ENCODE assay signal across 17 cellular contexts in genomic region chr5:1364211-1364610, GRCh38. TPM values are rescaled to one million over a fixed set of nuclear protein-coding genes. Genes with fewer than 3 reads are reported as not detected.
DNase-seq lines count a peak whose midpoint lies in the region; ATAC-seq and TF ChIP-seq lines count a peak whose summit lies in the region.
"Had no signal": no experiment of that assay in that cellular context is flagged by ENCODE, and none has a peak within 500 bp of the region (broad histone marks: within the 10 kb centered on the region; RNA-seq: fewer than 3 reads in every experiment).

No MANE protein-coding gene starts in this region.

- H2AFZ ChIP-seq in osteoblast (ENCODE audit: low read length): no peak overlapping the region

- no peaks in the 10 kb centered on the region for H3K36me3 Mint-ChIP-seq in nephron progenitor cell (ENCODE audit: low read depth)
- H3K36me3 Mint-ChIP-seq: CD4-positive, alpha-beta memory T cell; IgD-negative memory B cell had no signal

- TF ChIP-seq CTCF in osteoblast (IDR thresholded peaks at IDR 0.05; ENCODE audit: extremely low read depth, low read depth, low read length) (no peak), nephron progenitor cell (IDR thresholded peaks at IDR 0.05) (no peak)

- H3K27me3 ChIP-seq in BLaER1 treated with 17β-estradiol and CSF1 and Interleukin-3, amounts not matched to agents 10 nM and 100 nM: peaks cover 12 to 41% (median 24%) of the 10 kb centered on the region in 11 experiments; a peak in 20 of 22 replicates
- H3K27me3 ChIP-seq in H7 (ENCODE audit: control insufficient read depth, insufficient read depth, low read length): no peaks in the 10 kb centered on the region; the same call in 1 of the 2 replicates
- peaks cover 26% of the 10 kb centered on the region for H3K27me3 ChIP-seq in osteoblast (ENCODE audit: insufficient read depth, low read length)

- no peak overlapping the region for H3K9ac ChIP-seq in BLaER1 treated with 17β-estradiol and CSF1 and Interleukin-3, amounts not matched to agents 10 nM and 100 nM

- H3K36me3 ChIP-seq in BLaER1 treated with 17β-estradiol and CSF1 and Interleukin-3, amounts not matched to agents 10 nM and 100 nM: no peaks in the 10 kb centered on the region
- no peaks in the 10 kb centered on the region for H3K36me3 ChIP-seq in H7 (replicated peaks; ENCODE audit: control insufficient read depth, insufficient read depth, low read length)
- H3K36me3 ChIP-seq in osteoblast (ENCODE audit: insufficient read depth, low read length): no peaks in the 10 kb centered on the region
- H3K36me3 ChIP-seq: HAP-1 had no signal

- no peak overlapping the region for H3K4me3 Mint-ChIP-seq in nephron progenitor cell
- H3K4me3 Mint-ChIP-seq: CD4-positive, alpha-beta memory T cell had no signal

- no peak overlapping the region for H3K27ac Mint-ChIP-seq in nephron progenitor cell
- H3K27ac Mint-ChIP-seq: CD4-positive, alpha-beta memory T cell; IgD-negative memory B cell had no signal

- H3K79me2 ChIP-seq in osteoblast (ENCODE audit: insufficient read depth, low read length): no peaks in the 10 kb centered on the region

- H3K4me2 ChIP-seq in BLaER1 treated with 17β-estradiol and CSF1 and Interleukin-3, amounts not matched to agents 10 nM and 100 nM: peak overlapping the region in 7 of 11 experiments; percentile 20 to 75 (median 68); a peak in 12 of 22 replicates
- H3K4me2 ChIP-seq in osteoblast (ENCODE audit: insufficient read depth, low read length): no peak overlapping the region

- H3K9me3 ChIP-seq in BLaER1 treated with 17β-estradiol and CSF1 and Interleukin-3, amounts not matched to agents 10 nM and 100 nM (replicated peaks in 1 of 11): no peaks in the 10 kb centered on the region
- H3K9me3 ChIP-seq in osteoblast (ENCODE audit: low read depth, low read length): no peaks in the 10 kb centered on the region
- H3K9me3 ChIP-seq: HAP-1 had no signal

- ATAC-seq in activated CD4-positive, CD25-positive, alpha-beta regulatory T cell treated with anti-CD3 and anti-CD28 coated beads, Interleukin-2, amount 50 U/mL, for 24 hours: no peak
- ATAC-seq: HepG2 had no signal

- DNase-seq in H7 (peak; percentile 47), osteoblast (ENCODE audit: insufficient read length, low spot score, missing footprints) (peak; percentile 34), nephron progenitor cell (no peak), T-helper 9 cell (no peak)
- no peak for DNase-seq in stimulated activated CD4-positive, alpha-beta T cell treated with anti-CD3 and anti-CD28 coated beads, Interleukin-4, amount 100 ng/mL, for 24 hours
- DNase-seq: ACHN; C1 segment of cervical spinal cord; CD4-positive, alpha-beta memory T cell; DMS153; DMS79; GDM1; KBM-7 had no signal

- peaks cover 0 to 50% (median 41%) of the 10 kb centered on the region in 10 experiments; a peak in 14 of 20 replicates for H3K4me1 ChIP-seq in BLaER1 treated with 17β-estradiol and CSF1 and Interleukin-3, amounts not matched to agents 10 nM and 100 nM
- no peaks in the 10 kb centered on the region for H3K4me1 ChIP-seq in osteoblast (ENCODE audit: insufficient read depth, low read length)
- H3K4me1 ChIP-seq: HAP-1 had no signal

- no peaks in the 10 kb centered on the region for H4K20me1 ChIP-seq in BLaER1 treated with 17β-estradiol and CSF1 and Interleukin-3, amounts not matched to agents 10 nM and 100 nM
- no peaks in the 10 kb centered on the region for H4K20me1 ChIP-seq in osteoblast (ENCODE audit: insufficient read depth, low read length)

- H3K27ac ChIP-seq in BLaER1 treated with 17β-estradiol and CSF1 and Interleukin-3, amounts not matched to agents 10 nM and 100 nM: no peak overlapping the region
- H3K27ac ChIP-seq in osteoblast (ENCODE audit: low read depth, low read length): no peak overlapping the region

- H3K4me1 Mint-ChIP-seq in nephron progenitor cell: no peaks in the 10 kb centered on the region
- H3K4me1 Mint-ChIP-seq: CD4-positive, alpha-beta memory T cell had no signal

- no peak overlapping the region for H3K4me3 ChIP-seq in BLaER1 treated with 17β-estradiol and CSF1 and Interleukin-3, amounts not matched to agents 10 nM and 100 nM
- H3K4me3 ChIP-seq in H7 (ENCODE audit: insufficient read depth, low read depth, low read length) (no peak overlapping the region), osteoblast (ENCODE audit: insufficient read depth, low read length) (no peak overlapping the region)
- H3K4me3 ChIP-seq: HAP-1 had no signal

- peaks cover 63% of the 10 kb centered on the region for H3K27me3 Mint-ChIP-seq in nephron progenitor cell (ENCODE audit: low read depth, poor library complexity)

- no peaks in the 10 kb centered on the region for H3K9me3 Mint-ChIP-seq in nephron progenitor cell
- H3K9me3 Mint-ChIP-seq: CD4-positive, alpha-beta memory T cell; IgD-negative memory B cell had no signal

RNA-seq across cellular contexts. Expression of gene CLPTM1L, which starts 19.3 kb away (rescaled TPM):
- total RNA-seq in H7 (2014; rRNA removed; shearing (Covaris generic)): 171 and 173 TPM in 2 replicates
- 134 and 139 TPM in 2 replicates for total RNA-seq in osteoblast

Comparison
In these comparisons a context has a peak if more than half of its experiments do, and no peak if none do; other contexts are left out.
1. DNase-seq: peak in H7 (single experiment) and osteoblast (single experiment); none in nephron progenitor cell (single experiment), T-helper 9 cell (single experiment) and stimulated activated CD4-positive, alpha-beta T cell treated with anti-CD3 and anti-CD28 coated beads, Interleukin-4, amount 100 ng/mL, for 24 hours (single experiment).